ENCODE assay signal across 25 cellular contexts in genomic region chr13:97058896-97059295, GRCh38.
"Had no signal": no experiment of that assay in that cellular context is flagged by ENCODE, and none has a peak within 500 bp of the region (broad histone marks: within the 10 kb centered on the region; RNA-seq: fewer than 3 reads in every experiment).

No MANE protein-coding gene starts in this region.

- H3K36me3 Mint-ChIP-seq: activated CD8-positive, alpha-beta memory T cell treated with anti-CD3 and anti-CD28 coated beads, Interleukin-2, amount 10 ng/mL, durations not matched to agents 7 days and 5 days; mesothelial cell of epicardium; naive thymus-derived CD8-positive, alpha-beta T cell had no signal

- H3K36me3 ChIP-seq: gastrocnemius medialis, left ventricle myocardium inferior, ovary, prostate gland, thyroid gland, upper lobe of right lung had no signal

- H3K9me3 ChIP-seq: gastrocnemius medialis, prostate gland, thyroid gland, upper lobe of right lung had no signal

- DNase-seq: activated CD4-positive, alpha-beta T cell treated with anti-CD3 and anti-CD28 coated beads, Interleukin-2, amount 10 ng/mL, durations not matched to agents 7 days and 5 days; activated CD8-positive, alpha-beta memory T cell treated with anti-CD3 and anti-CD28 coated beads, Interleukin-2, amount 10 ng/mL, durations not matched to agents 7 days and 5 days; activated CD8-positive, alpha-beta T cell treated with anti-CD3 and anti-CD28 coated beads for 36 hours; activated gamma-delta T cell; activated naive CD4-positive, alpha-beta T cell treated with anti-CD3 and anti-CD28 coated beads, Interleukin-2, amount 50 U/mL, for 16 hours; activated naive CD8-positive, alpha-beta T cell treated with anti-CD3 and anti-CD28 coated beads, Interleukin-2, amount 50 U/mL, for 24 hours; activated T-cell treated with anti-CD3 and anti-CD28 coated beads for 4 hours; aorta; cortex of kidney; gastrocnemius medialis; hippocampal formation; left ventricle myocardium inferior; naive thymus-derived CD8-positive, alpha-beta T cell; ovary; stimulated activated CD4-positive, alpha-beta T cell treated with anti-CD3 and anti-CD28 coated beads, Interleukin-12 subunit alpha, Interleukin-12 subunit beta, amount 100 ng/mL, for 4 hours; stimulated activated CD4-positive, alpha-beta T cell treated with anti-CD3 and anti-CD28 coated beads, Interleukin-4, amount 100 ng/mL, for 4 hours; stimulated activated naive CD8-positive, alpha-beta T cell treated with anti-CD3 and anti-CD28 coated beads, Interleukin-15, Interleukin-2, amounts not matched to agents 100 U/mL and 50 U/mL, for 24 hours; substantia nigra; T-helper 17 cell; thyroid gland; upper lobe of right lung had no signal

- H3K27me3 ChIP-seq: gastrocnemius medialis, ovary, thyroid gland, upper lobe of right lung had no signal

- H3K4me3 ChIP-seq: gastrocnemius medialis, left ventricle myocardium inferior, ovary, prostate gland, thyroid gland, upper lobe of right lung had no signal

- H3K27ac ChIP-seq: epithelial cell of prostate, gastrocnemius medialis, left ventricle myocardium inferior, ovary, prostate gland, thyroid gland, upper lobe of right lung had no signal

- H3K4me3 Mint-ChIP-seq: activated CD4-positive, alpha-beta T cell treated with anti-CD3 and anti-CD28 coated beads, Interleukin-2, amount 10 ng/mL, durations not matched to agents 7 days and 5 days; activated CD8-positive, alpha-beta memory T cell treated with anti-CD3 and anti-CD28 coated beads, Interleukin-2, amount 10 ng/mL, durations not matched to agents 7 days and 5 days; activated CD8-positive, alpha-beta T cell treated with anti-CD3 and anti-CD28 coated beads for 36 hours; activated naive CD8-positive, alpha-beta T cell treated with anti-CD3 and anti-CD28 coated beads, Interleukin-2, amount 50 U/mL, for 24 hours; mesothelial cell of epicardium; naive thymus-derived CD8-positive, alpha-beta T cell had no signal

- H3K9me3 Mint-ChIP-seq: activated CD4-positive, alpha-beta T cell treated with anti-CD3 and anti-CD28 coated beads, Interleukin-2, amount 10 ng/mL, durations not matched to agents 7 days and 5 days; activated CD8-positive, alpha-beta T cell treated with anti-CD3 and anti-CD28 coated beads for 36 hours had no signal

- H3K4me1 Mint-ChIP-seq: activated CD4-positive, alpha-beta T cell treated with anti-CD3 and anti-CD28 coated beads, Interleukin-2, amount 10 ng/mL, durations not matched to agents 7 days and 5 days; activated CD8-positive, alpha-beta memory T cell treated with anti-CD3 and anti-CD28 coated beads, Interleukin-2, amount 10 ng/mL, durations not matched to agents 7 days and 5 days; activated naive CD8-positive, alpha-beta T cell treated with anti-CD3 and anti-CD28 coated beads, Interleukin-2, amount 50 U/mL, for 24 hours; naive thymus-derived CD8-positive, alpha-beta T cell; T-helper 17 cell had no signal

- H3K27ac Mint-ChIP-seq: activated CD4-positive, alpha-beta T cell treated with anti-CD3 and anti-CD28 coated beads, Interleukin-2, amount 10 ng/mL, durations not matched to agents 7 days and 5 days; activated CD8-positive, alpha-beta memory T cell treated with anti-CD3 and anti-CD28 coated beads, Interleukin-2, amount 10 ng/mL, durations not matched to agents 7 days and 5 days; activated CD8-positive, alpha-beta T cell treated with anti-CD3 and anti-CD28 coated beads for 36 hours; activated naive CD8-positive, alpha-beta T cell treated with anti-CD3 and anti-CD28 coated beads, Interleukin-2, amount 50 U/mL, for 24 hours; mesothelial cell of epicardium; naive thymus-derived CD8-positive, alpha-beta T cell; T-helper 17 cell had no signal

- ATAC-seq: activated CD4-positive, CD25-positive, alpha-beta regulatory T cell treated with anti-CD3 and anti-CD28 coated beads, Interleukin-2, amount 50 U/mL, for 24 hours; activated CD8-positive, alpha-beta memory T cell treated with anti-CD3 and anti-CD28 coated beads, Interleukin-2, amount 10 ng/mL, durations not matched to agents 7 days and 5 days; activated CD8-positive, alpha-beta T cell treated with anti-CD3 and anti-CD28 coated beads for 36 hours; activated naive CD8-positive, alpha-beta T cell treated with anti-CD3 and anti-CD28 coated beads, Interleukin-2, amount 50 U/mL, for 24 hours; gastrocnemius medialis; naive thymus-derived CD8-positive, alpha-beta T cell; stimulated activated naive CD8-positive, alpha-beta T cell treated with anti-CD3 and anti-CD28 coated beads, Interleukin-15, Interleukin-2, amounts not matched to agents 100 U/mL and 50 U/mL, for 24 hours; T-helper 17 cell; upper lobe of right lung had no signal

- H3K4me1 ChIP-seq: gastrocnemius medialis, left ventricle myocardium inferior, prostate gland, thyroid gland, upper lobe of right lung had no signal
